ENCODE assay signal across 1 cellular context in genomic region chr5:170832241-170832640, GRCh38.
TF ChIP-seq lines count a peak whose summit lies in the region.

No MANE protein-coding gene starts in this region.

TF ChIP-seq in H1, 55 proteins besides CTCF, POLR2A, EP300 and RAD21:
- no peak for TF ChIP-seq ATF3 (IDR thresholded peaks at IDR 0.05; ENCODE audit: insufficient read depth, low read depth, low read length)
- TF ChIP-seq MAX (IDR thresholded peaks at IDR 0.05) = peak; percentile 40
- TF ChIP-seq CHD1 (IDR thresholded peaks at IDR 0.05; ENCODE audit: low read depth, low read length) = no peak
- TF ChIP-seq SUZ12 (IDR thresholded peaks at IDR 0.05; ENCODE audit: low read length) = no peak
